Comparison of ENCODE assay signal across 10 cellular contexts in genomic region chr1:186806477-186806876, GRCh38. TPM values are rescaled to one million over a fixed set of nuclear protein-coding genes. Genes with fewer than 3 reads are reported as not detected.
DNase-seq lines count a peak whose midpoint lies in the region; ATAC-seq and TF ChIP-seq lines count a peak whose summit lies in the region.
"Had no signal": no experiment of that assay in that cellular context is flagged by ENCODE, and none has a peak within 500 bp of the region (broad histone marks: within the 10 kb centered on the region; RNA-seq: fewer than 3 reads in every experiment).

No MANE protein-coding gene starts in this region.

- H3K4me2 ChIP-seq in Loucy (ENCODE audit: low read depth, low read length, poor library complexity, severe bottlenecking) (no peak overlapping the region), mammary epithelial cell (ENCODE audit: insufficient read depth, low read depth, low read length) (no peak overlapping the region), trophoblast cell (ENCODE audit: low read length) (no peak overlapping the region)

- H4K12ac ChIP-seq in trophoblast cell (ENCODE audit: low read depth, low read length), result no peak overlapping the region

- no peak overlapping the region for H4K8ac ChIP-seq in trophoblast cell (ENCODE audit: low read depth, low read length)

- CTCF ChIA-PET in mammary epithelial cell (lab: Charles Lee; ENCODE audit: low non-redundant PET), result interaction anchor here (0.7 to 1.0 kb wide), 2 partner anchors 24 to 201 kb away, joined by 3 to 8 read pairs; no protein-coding TSS in a partner anchor

- H4K91ac ChIP-seq in trophoblast cell (ENCODE audit: low read depth, low read length), result no peak overlapping the region

- DNase-seq in SIG-M5 treated with dmso at 0.1 percent for 504 hours (lab: John Stamatoyannopoulos, UW; ENCODE audit: unreplicated experiment), result peak; percentile 44
- DNase-seq in SIG-M5 (lab: John Stamatoyannopoulos, UW), result no peak
- peak; percentile 27 for DNase-seq in mammary epithelial cell
- peak; percentile 42 to 57 for DNase-seq in trophoblast cell
- no peak for DNase-seq in GM03348 (ENCODE audit: low spot score)
- no peak for DNase-seq in activated CD8-positive, alpha-beta memory T cell treated with anti-CD3 and anti-CD28 coated beads, Interleukin-2, amount 50 U/mL, for 48 hours
- DNase-seq: activated naive CD8-positive, alpha-beta T cell treated with anti-CD3 and anti-CD28 coated beads, Interleukin-2, amount 50 U/mL, for 24 hours had no signal

- H2BK12ac ChIP-seq in trophoblast cell (ENCODE audit: low read length), result no peak overlapping the region

- intact Hi-C loops in mammary epithelial cell (cut with micrococcal nuclease), result loop anchor here (1.0 to 5.0 kb wide), 5 partner anchors 84 to 324 kb away; partner anchors contain the start of gene PTGS2

- no peaks in the 10 kb centered on the region for H3K79me1 ChIP-seq in trophoblast cell (ENCODE audit: low read length)

- in situ Hi-C loops in mammary epithelial cell (cut with MboI; ENCODE audit: low sequenced_read_pairs in 2 of 2), result loop anchor here in 1 of 2 donors (25.0 kb wide), 1 partner anchor 194 kb away; no protein-coding TSS in a partner anchor

- H3K79me2 ChIP-seq in Loucy (ENCODE audit: insufficient read depth, low read length) (no peaks in the 10 kb centered on the region), mammary epithelial cell (ENCODE audit: insufficient read depth, low read length) (no peaks in the 10 kb centered on the region), trophoblast cell (ENCODE audit: control insufficient read depth, insufficient read depth, low read length, poor library complexity) (no peaks in the 10 kb centered on the region)

- TF ChIP-seq CTCF in Loucy (conservative IDR thresholded peaks at IDR 0.05; ENCODE audit: low read length), result peak; percentile 74
- TF ChIP-seq CTCF in mammary epithelial cell (conservative IDR thresholded peaks at IDR 0.05 in 1 of 2, IDR thresholded peaks at IDR 0.05 in 1 of 2; ENCODE audit: extremely low read depth in 1 of 2, insufficient read depth in 1 of 2, low read depth in 1 of 2, low read length in 2 of 2), result peak; percentile 35 to 59

- no peaks in the 10 kb centered on the region for H3F3A ChIP-seq in Loucy (ENCODE audit: low read depth)

- no peaks in the 10 kb centered on the region for H3K9me2 ChIP-seq in Loucy (replicated peaks; ENCODE audit: low read depth, low read length)

- H2BK120ac ChIP-seq in trophoblast cell (ENCODE audit: insufficient read depth, low read length, poor library complexity), result no peak overlapping the region

- WGBS in mammary epithelial cell (ENCODE audit: low coverage, missing lambda C conversion rate), result 79% methylated on average over 3 of the region's 3 CpGs
- WGBS in trophoblast cell (ENCODE audit: extremely low coverage, insufficient coverage, insufficient read length), result no CpG with 5 or more reads among the region's 3 CpGs

- H3K18ac ChIP-seq in trophoblast cell (ENCODE audit: low read length), result no peak overlapping the region

- H2AK5ac ChIP-seq in trophoblast cell (ENCODE audit: low read length), result no peak overlapping the region

- no peak overlapping the region for H3K9ac ChIP-seq in Loucy (ENCODE audit: low read depth, low read length, poor library complexity, severe bottlenecking)
- H3K9ac ChIP-seq in mammary epithelial cell (ENCODE audit: insufficient read depth, low read length), result no peak overlapping the region
- no peak overlapping the region for H3K9ac ChIP-seq in trophoblast cell (ENCODE audit: low read length)

- no peaks in the 10 kb centered on the region for H4K20me1 ChIP-seq in Loucy (ENCODE audit: insufficient read depth, low read length, poor library complexity, severe bottlenecking)
- no peaks in the 10 kb centered on the region for H4K20me1 ChIP-seq in mammary epithelial cell (ENCODE audit: insufficient read depth, low read length)

- H3K23ac ChIP-seq in trophoblast cell (ENCODE audit: low read length), result no peak overlapping the region

- no peak overlapping the region for H2BK5ac ChIP-seq in trophoblast cell (ENCODE audit: low read depth, low read length, poor library complexity)

- BruUV-seq in mammary epithelial cell (replicated peaks; lab: Mats Ljungman, UMichigan), result no TSS peak

- no peaks in the 10 kb centered on the region for H3K36me3 ChIP-seq in Loucy (ENCODE audit: insufficient read depth, low read length)
- H3K36me3 ChIP-seq in mammary epithelial cell (ENCODE audit: insufficient read depth, low read length), result no peaks in the 10 kb centered on the region
- H3K36me3 ChIP-seq in trophoblast cell (ENCODE audit: control insufficient read depth in 1 of 2, insufficient read depth in 2 of 2, low read length in 2 of 2), result no peaks in the 10 kb centered on the region

- no peak overlapping the region for H3K4me3 ChIP-seq in Loucy (ENCODE audit: low read length, poor library complexity, severe bottlenecking)
- no peak overlapping the region for H3K4me3 ChIP-seq in mammary epithelial cell (replicated peaks in 1 of 3; ENCODE audit: insufficient read depth in 1 of 3, low read depth in 2 of 3, low read length in 3 of 3)
- no peak overlapping the region for H3K4me3 ChIP-seq in trophoblast cell (ENCODE audit: low read depth, low read length)

- H3K9me3 ChIP-seq in Loucy (ENCODE audit: insufficient read depth, low read depth, low read length), result no peaks in the 10 kb centered on the region
- H3K9me3 ChIP-seq in mammary epithelial cell (replicated peaks; ENCODE audit: insufficient read depth, low read length), result no peaks in the 10 kb centered on the region
- H3K9me3 ChIP-seq in trophoblast cell (ENCODE audit: insufficient read depth, low read depth, low read length), result no peaks in the 10 kb centered on the region

- no peak overlapping the region for H3K14ac ChIP-seq in trophoblast cell (ENCODE audit: low read length)

- ATAC-seq in GM21447 (IDR thresholded peaks at IDR 0.05; ENCODE audit: unreplicated experiment), result no peak
- ATAC-seq: activated naive CD8-positive, alpha-beta T cell treated with anti-CD3 and anti-CD28 coated beads, Interleukin-2, amount 50 U/mL, for 24 hours had no signal

- dilution Hi-C loops in mammary epithelial cell (cut with HindIII; ENCODE audit: low sequenced_read_pairs), result no loop called here

- no peaks in the 10 kb centered on the region for H3K4me1 ChIP-seq in Loucy (ENCODE audit: insufficient read depth, low read length, poor library complexity, severe bottlenecking)
- H3K4me1 ChIP-seq in mammary epithelial cell (ENCODE audit: insufficient read depth, low read length), result no peaks in the 10 kb centered on the region
- no peaks in the 10 kb centered on the region for H3K4me1 ChIP-seq in trophoblast cell (ENCODE audit: control insufficient read depth in 1 of 2, insufficient read depth in 2 of 2, low read length in 2 of 2)

- no peak overlapping the region for H2AFZ ChIP-seq in Loucy (ENCODE audit: low read length)
- no peak overlapping the region for H2AFZ ChIP-seq in mammary epithelial cell (ENCODE audit: low read depth, low read length)
- H2AFZ ChIP-seq in trophoblast cell (ENCODE audit: insufficient read depth, low read length, poor library complexity), result no peak overlapping the region

- no peak overlapping the region for H3K4ac ChIP-seq in trophoblast cell (ENCODE audit: low read depth, low read length)

- no peak overlapping the region for H3K27ac ChIP-seq in mammary epithelial cell (ENCODE audit: insufficient read depth, low read depth, low read length)
- H3K27ac ChIP-seq in trophoblast cell (ENCODE audit: low read depth, low read length), result no peak overlapping the region

- no peaks in the 10 kb centered on the region for H3K27me3 ChIP-seq in Loucy (ENCODE audit: insufficient read depth, low read length, poor library complexity, severe bottlenecking)
- no peaks in the 10 kb centered on the region for H3K27me3 ChIP-seq in mammary epithelial cell (ENCODE audit: insufficient read depth, low read length)
- no peaks in the 10 kb centered on the region for H3K27me3 ChIP-seq in trophoblast cell (ENCODE audit: insufficient read depth, low read length)

RNA-seq across cellular contexts. Expression of gene PLA2G4A, which starts 22.3 kb away (rescaled TPM):
- total RNA-seq in mammary epithelial cell, result 1 to 10 TPM; 7.3 to 7.8 TPM
- 7.4 TPM for polyA plus RNA-seq in mammary epithelial cell
- 11.7 TPM for polyA minus RNA-seq in mammary epithelial cell
- polyA plus RNA-seq in trophoblast cell (2013), result 3.4 and 3.7 TPM in 2 replicates
- total RNA-seq: CD4-positive, CD25-positive, alpha-beta regulatory T cell had no signal
- polyA plus RNA-seq: CD4-positive, CD25-positive, alpha-beta regulatory T cell had no signal

Comparison
In these comparisons a context has a peak if more than half of its experiments do, and no peak if none do; other contexts are left out.
1. DNase-seq: peak in SIG-M5 treated with dmso at 0.1 percent for 504 hours (single experiment), mammary epithelial cell (single experiment) and trophoblast cell (2 of 2); none in SIG-M5 (single experiment), GM03348 (single experiment) and activated CD8-positive, alpha-beta memory T cell treated with anti-CD3 and anti-CD28 coated beads, Interleukin-2, amount 50 U/mL, for 48 hours (single experiment).